In genomic region chr2:43210467-43211303, GRCh38 we compare ENCODE assay signal across 9 cellular contexts. TPM values are rescaled to one million over a fixed set of nuclear protein-coding genes. Genes with fewer than 3 reads are reported as not detected.
DNase-seq lines count a peak whose midpoint lies in the region; ATAC-seq and TF ChIP-seq lines count a peak whose summit lies in the region.
"Had no signal": no experiment of that assay in that cellular context is flagged by ENCODE, and none has a peak within 500 bp of the region (broad histone marks: within the 10 kb centered on the region; RNA-seq: fewer than 3 reads in every experiment).

No MANE protein-coding gene starts in this region.

- H3K27me3 ChIP-seq in adipocyte (replicated peaks; ENCODE audit: control insufficient read depth, insufficient read depth, low read length) (no peaks in the 10 kb centered on the region), lower lobe of right lung (ENCODE audit: low read depth) (no peaks in the 10 kb centered on the region), tibial nerve (no peaks in the 10 kb centered on the region)

- no peak for TF ChIP-seq CTCF in lower lobe of right lung (IDR thresholded peaks at IDR 0.05)
- TF ChIP-seq CTCF in tibial nerve (IDR thresholded peaks at IDR 0.05), result no peak

- TF ChIP-seq POLR2A in tibial nerve (IDR thresholded peaks at IDR 0.05), result no peak

- DNase-seq in activated CD4-positive, alpha-beta memory T cell treated with anti-CD3 and anti-CD28 coated beads for 36 hours, result peak; percentile 48
- no peak for DNase-seq in activated CD4-positive, alpha-beta memory T cell treated with anti-CD3 and anti-CD28 coated beads, Interleukin-2, amount 10 ng/mL, durations not matched to agents 7 days and 5 days
- DNase-seq in adipocyte (ENCODE audit: low read depth), result no peak
- DNase-seq in lower lobe of right lung, result peak; percentile 82
- peak; percentile 61 to 65 for DNase-seq in tibial nerve (ENCODE audit: low spot score in 2 of 2)

- H3K4me3 Mint-ChIP-seq in activated CD4-positive, alpha-beta memory T cell treated with anti-CD3 and anti-CD28 coated beads for 36 hours, result no peak overlapping the region
- no peak overlapping the region for H3K4me3 Mint-ChIP-seq in activated CD4-positive, alpha-beta memory T cell treated with anti-CD3 and anti-CD28 coated beads, Interleukin-2, amount 10 ng/mL, durations not matched to agents 7 days and 5 days

- peak overlapping the region; percentile 45 for H3K9ac ChIP-seq in adipocyte (ENCODE audit: low read length)

- H3K4me3 ChIP-seq in adipocyte (ENCODE audit: low read length) (no peak overlapping the region), lower lobe of right lung (no peak overlapping the region), tibial nerve (no peak overlapping the region)

- H3K36me3 ChIP-seq in adipocyte (ENCODE audit: control insufficient read depth, insufficient read depth, low read length, severe bottlenecking) (no peaks in the 10 kb centered on the region), lower lobe of right lung (no peaks in the 10 kb centered on the region), tibial nerve (no peaks in the 10 kb centered on the region)

- peak; percentile 73 to 80 for ATAC-seq in lower lobe of right lung
- no peak for ATAC-seq in HG02970 (IDR thresholded peaks at IDR 0.05; ENCODE audit: low FRiP score, unreplicated experiment)
- ATAC-seq in HG02642 (IDR thresholded peaks at IDR 0.05; ENCODE audit: poor library complexity, unreplicated experiment), result no peak
- no peak for ATAC-seq in GM18870 (IDR thresholded peaks at IDR 0.05; ENCODE audit: unreplicated experiment)

- TF ChIP-seq EP300 in tibial nerve (IDR thresholded peaks at IDR 0.05), result peak in 1 of 2 donors; percentile 50

- H3K27me3 Mint-ChIP-seq in activated CD4-positive, alpha-beta memory T cell treated with anti-CD3 and anti-CD28 coated beads for 36 hours, result no peaks in the 10 kb centered on the region
- H3K27me3 Mint-ChIP-seq in activated CD4-positive, alpha-beta memory T cell treated with anti-CD3 and anti-CD28 coated beads, Interleukin-2, amount 10 ng/mL, durations not matched to agents 7 days and 5 days, result no peaks in the 10 kb centered on the region

- intact Hi-C loops in activated CD4-positive, alpha-beta memory T cell treated with anti-CD3 and anti-CD28 coated beads for 36 hours (cut with micrococcal nuclease), result no loop called here
- intact Hi-C loops in lower lobe of right lung (cut with DNase I), result no loop called here

- H3K4me1 Mint-ChIP-seq in activated CD4-positive, alpha-beta memory T cell treated with anti-CD3 and anti-CD28 coated beads for 36 hours (ENCODE audit: low read depth), result peaks cover 22% of the 10 kb centered on the region
- H3K4me1 Mint-ChIP-seq in activated CD4-positive, alpha-beta memory T cell treated with anti-CD3 and anti-CD28 coated beads, Interleukin-2, amount 10 ng/mL, durations not matched to agents 7 days and 5 days, result peaks cover 15% of the 10 kb centered on the region

- no peaks in the 10 kb centered on the region for H3K9me3 Mint-ChIP-seq in activated CD4-positive, alpha-beta memory T cell treated with anti-CD3 and anti-CD28 coated beads for 36 hours
- no peaks in the 10 kb centered on the region for H3K9me3 Mint-ChIP-seq in activated CD4-positive, alpha-beta memory T cell treated with anti-CD3 and anti-CD28 coated beads, Interleukin-2, amount 10 ng/mL, durations not matched to agents 7 days and 5 days

- CTCF ChIA-PET in activated CD4-positive, alpha-beta memory T cell treated with anti-CD3 and anti-CD28 coated beads for 36 hours (lab: Charles Lee), result interaction anchor here (1.0 kb wide), 1 partner anchor 274 kb away, joined by 3 read pairs; no protein-coding TSS in a partner anchor
- CTCF ChIA-PET in activated CD4-positive, alpha-beta memory T cell treated with anti-CD3 and anti-CD28 coated beads, Interleukin-2, amount 10 ng/mL, durations not matched to agents 7 days and 5 days (lab: Charles Lee), result interaction anchor here (1.1 kb wide), 2 partner anchors 41 to 84 kb away, joined by 3 to 5 read pairs; no protein-coding TSS in a partner anchor

- POLR2A ChIA-PET in activated CD4-positive, alpha-beta memory T cell treated with anti-CD3 and anti-CD28 coated beads for 36 hours (lab: Charles Lee), result interaction anchor here (0.7 kb wide), 1 partner anchor 10 kb away, joined by 3 read pairs; no protein-coding TSS in a partner anchor
- POLR2A ChIA-PET in activated CD4-positive, alpha-beta memory T cell treated with anti-CD3 and anti-CD28 coated beads, Interleukin-2, amount 10 ng/mL, durations not matched to agents 7 days and 5 days (lab: Charles Lee), result interaction anchor here (1.0 kb wide), 1 partner anchor 8 kb away, joined by 4 read pairs; no protein-coding TSS in a partner anchor

- H3K4me1 ChIP-seq in adipocyte (ENCODE audit: control insufficient read depth, insufficient read depth, low read length), result peaks cover 13% of the 10 kb centered on the region
- H3K4me1 ChIP-seq in lower lobe of right lung, result peaks cover 27% of the 10 kb centered on the region
- H3K4me1 ChIP-seq in tibial nerve, result peaks cover 0 to 23% (median 9%) of the 10 kb centered on the region in 4 donors

- H3K36me3 Mint-ChIP-seq in activated CD4-positive, alpha-beta memory T cell treated with anti-CD3 and anti-CD28 coated beads for 36 hours, result no peaks in the 10 kb centered on the region
- H3K36me3 Mint-ChIP-seq in activated CD4-positive, alpha-beta memory T cell treated with anti-CD3 and anti-CD28 coated beads, Interleukin-2, amount 10 ng/mL, durations not matched to agents 7 days and 5 days (ENCODE audit: low read depth), result no peaks in the 10 kb centered on the region

- no peak overlapping the region for H3K27ac Mint-ChIP-seq in activated CD4-positive, alpha-beta memory T cell treated with anti-CD3 and anti-CD28 coated beads for 36 hours
- no peak overlapping the region for H3K27ac Mint-ChIP-seq in activated CD4-positive, alpha-beta memory T cell treated with anti-CD3 and anti-CD28 coated beads, Interleukin-2, amount 10 ng/mL, durations not matched to agents 7 days and 5 days

- WGBS in tibial nerve, 2 donors, result 59 to 66% methylated on average over 21 to 23 of the region's 23 CpGs

- peak overlapping the region; percentile 67 for H3K27ac ChIP-seq in lower lobe of right lung
- H3K27ac ChIP-seq in tibial nerve, result peak overlapping the region in 3 of 4 donors; percentile 17 to 71 (median 71)
- H3K27ac ChIP-seq: C4-2B had no signal

- no peaks in the 10 kb centered on the region for H3K9me3 ChIP-seq in adipocyte (ENCODE audit: control insufficient read depth, low read length)
- H3K9me3 ChIP-seq in lower lobe of right lung, result no peaks in the 10 kb centered on the region
- no peaks in the 10 kb centered on the region for H3K9me3 ChIP-seq in tibial nerve

RNA-seq across cellular contexts. Expression of gene ZFP36L2, which starts 15.7 kb away (rescaled TPM):
- 10 to 100 TPM; 78.4 to 79.8 TPM for total RNA-seq in activated CD4-positive, alpha-beta memory T cell treated with anti-CD3 and anti-CD28 coated beads for 36 hours
- 100 to 1,000 TPM; 276 to 278 TPM for total RNA-seq in activated CD4-positive, alpha-beta memory T cell treated with anti-CD3 and anti-CD28 coated beads, Interleukin-2, amount 10 ng/mL, durations not matched to agents 7 days and 5 days
- total RNA-seq in lower lobe of right lung (136 TPM), tibial nerve (100 to 1,000 TPM in 3 of 4 donors, 10 to 100 TPM in 1; 90.0 to 141 (median 116) TPM)

Comparison
In these comparisons a context has a peak if more than half of its experiments do, and no peak if none do; other contexts are left out.
1. DNase-seq: peak in activated CD4-positive, alpha-beta memory T cell treated with anti-CD3 and anti-CD28 coated beads for 36 hours (single experiment), lower lobe of right lung (single experiment) and tibial nerve (2 of 2); none in activated CD4-positive, alpha-beta memory T cell treated with anti-CD3 and anti-CD28 coated beads, Interleukin-2, amount 10 ng/mL, durations not matched to agents 7 days and 5 days (single experiment) and adipocyte (single experiment).
2. ATAC-seq: peak in lower lobe of right lung (2 of 2); none in HG02970 (single experiment), HG02642 (single experiment) and GM18870 (single experiment).